Comparison of ENCODE assay signal across 9 cellular contexts in genomic region chr4:105088110-105088879, GRCh38. TPM values are rescaled to one million over a fixed set of nuclear protein-coding genes. Genes with fewer than 3 reads are reported as not detected.
DNase-seq lines count a peak whose midpoint lies in the region; TF ChIP-seq lines count a peak whose summit lies in the region.
"Had no signal": no experiment of that assay in that cellular context is flagged by ENCODE, and none has a peak within 500 bp of the region (broad histone marks: within the 10 kb centered on the region; RNA-seq: fewer than 3 reads in every experiment).

No MANE protein-coding gene starts in this region.

- no peaks in the 10 kb centered on the region for H3K4me1 ChIP-seq in breast epithelium
- H3K4me1 ChIP-seq: pancreas had no signal

- H3K27me3 ChIP-seq in breast epithelium, result no peaks in the 10 kb centered on the region
- H3K27me3 ChIP-seq: pancreas had no signal

- H3K9me3 ChIP-seq in breast epithelium, result no peaks in the 10 kb centered on the region
- H3K9me3 ChIP-seq: pancreas had no signal

- no peak for TF ChIP-seq CTCF in breast epithelium (IDR thresholded peaks at IDR 0.05)

- H3K4me3 ChIP-seq in breast epithelium, result peak overlapping the region in 2 of 3 donors; percentile 1 to 7
- H3K4me3 ChIP-seq: pancreas had no signal

- intact Hi-C loops in breast epithelium (cut with DNase I; ENCODE audit: low total_unique reads), result no loop called here

- DNase-seq in AG08395 (ENCODE audit: low spot score) (peak; percentile 77), Kasumi-1 (lab: John Stamatoyannopoulos, UW) (peak; percentile 45 to 69), breast epithelium (ENCODE audit: low spot score in 2 of 2) (no peak), left kidney (ENCODE audit: low read depth, low spot score) (peak; percentile 27), NCI-H2029 treated with DMSO at 0.1 percent for 48 hours (lab: John Stamatoyannopoulos, UW) (no peak), hippocampal formation (lab: John Stamatoyannopoulos, UW) (no peak), activated T-cell treated with anti-CD3 and anti-CD28 coated beads for 4 hours (no peak)
- DNase-seq in activated effector memory CD4-positive, alpha-beta T cell treated with Interleukin-2 at 50 U/mL for 16 hours, result no peak

- no peaks in the 10 kb centered on the region for H3K36me3 ChIP-seq in breast epithelium
- H3K36me3 ChIP-seq: pancreas had no signal

- TF ChIP-seq POLR2A in breast epithelium (IDR thresholded peaks at IDR 0.05), result no peak

- peak overlapping the region in 1 of 2 donors; percentile 9 for H3K27ac ChIP-seq in breast epithelium
- H3K27ac ChIP-seq: pancreas had no signal

RNA-seq across cellular contexts. Expression of gene TET2, which starts 58.4 kb away (rescaled TPM):
- total RNA-seq in breast epithelium, result 10 to 100 TPM; 23.2 to 37.3 (median 29.8) TPM

Comparison
In these comparisons a context has a peak if more than half of its experiments do, and no peak if none do; other contexts are left out.
1. DNase-seq: peak in AG08395 (single experiment), Kasumi-1 (2 of 2) and left kidney (single experiment); none in breast epithelium (0 of 2), NCI-H2029 treated with DMSO at 0.1 percent for 48 hours (single experiment), hippocampal formation (0 of 2), activated effector memory CD4-positive, alpha-beta T cell treated with Interleukin-2 at 50 U/mL for 16 hours (single experiment) and activated T-cell treated with anti-CD3 and anti-CD28 coated beads for 4 hours (single experiment).